Comparison of ENCODE assay signal across 22 cellular contexts in genomic region chr13:95462801-95463200, GRCh38.
"Had no signal": no experiment of that assay in that cellular context is flagged by ENCODE, and none has a peak within 500 bp of the region (broad histone marks: within the 10 kb centered on the region; RNA-seq: fewer than 3 reads in every experiment).

No MANE protein-coding gene starts in this region.

- H3K27me3 ChIP-seq: esophagus muscularis mucosa, foreskin keratinocyte, gastroesophageal sphincter, heart left ventricle, hepatocyte, sigmoid colon, testis, tibial artery, uterus had no signal

- ATAC-seq: foreskin keratinocyte; gastroesophageal sphincter; heart left ventricle; left ventricle myocardium superior; lower lobe of right lung; naive thymus-derived CD8-positive, alpha-beta T cell; right cardiac atrium; stimulated activated effector memory CD8-positive, alpha-beta T cell treated with anti-CD3 and anti-CD28 coated beads, Interleukin-12 subunit alpha, Interleukin-12 subunit beta, amount 100 ng/mL, for 72 hours had no signal

- H3K36me3 Mint-ChIP-seq: stimulated activated effector memory CD8-positive, alpha-beta T cell treated with anti-CD3 and anti-CD28 coated beads, Interleukin-12 subunit alpha, Interleukin-12 subunit beta, amount 100 ng/mL, for 72 hours; type B pancreatic cell had no signal

- H3K36me3 ChIP-seq: esophagus muscularis mucosa, gastroesophageal sphincter, heart left ventricle, lower lobe of right lung, prostate gland, sigmoid colon, tibial artery, uterus had no signal

- H3K4me2 ChIP-seq: hepatocyte had no signal

- H3K4me3 ChIP-seq: coronary artery, esophagus muscularis mucosa, gastroesophageal sphincter, heart left ventricle, hepatocyte, lower lobe of right lung, prostate gland, sigmoid colon, testis, tibial artery, uterus had no signal

- H3K9me3 ChIP-seq: lower lobe of right lung, prostate gland, testis, tibial artery, uterus had no signal

- DNase-seq: effector memory CD4-positive, alpha-beta T cell; heart left ventricle; left ventricle myocardium superior; lower lobe of right lung; naive thymus-derived CD8-positive, alpha-beta T cell; right cardiac atrium; sigmoid colon; stimulated activated CD4-positive, alpha-beta T cell treated with anti-CD3 and anti-CD28 coated beads, Interleukin-2, amount 100 ng/mL, for 24 hours; stimulated activated CD4-positive, alpha-beta T cell treated with anti-CD3 and anti-CD28 coated beads, Interleukin-4, amount 100 ng/mL, for 24 hours; stimulated activated naive CD4-positive, alpha-beta T cell treated with Interleukin-2 at 50 U/mL for 16 hours; substantia nigra; testis; tibial artery; uterus had no signal

- H3K27ac ChIP-seq: coronary artery, esophagus muscularis mucosa, foreskin keratinocyte, gastroesophageal sphincter, heart left ventricle, hepatocyte, lower lobe of right lung, prostate gland, sigmoid colon, testis, tibial artery, uterus had no signal

- H3K27me3 Mint-ChIP-seq: naive thymus-derived CD8-positive, alpha-beta T cell; type B pancreatic cell had no signal

- H3K4me3 Mint-ChIP-seq: naive thymus-derived CD8-positive, alpha-beta T cell; stimulated activated effector memory CD8-positive, alpha-beta T cell treated with anti-CD3 and anti-CD28 coated beads, Interleukin-12 subunit alpha, Interleukin-12 subunit beta, amount 100 ng/mL, for 72 hours; type B pancreatic cell had no signal

- H2AFZ ChIP-seq: hepatocyte had no signal

- H3K27ac Mint-ChIP-seq: naive thymus-derived CD8-positive, alpha-beta T cell; stimulated activated effector memory CD8-positive, alpha-beta T cell treated with anti-CD3 and anti-CD28 coated beads, Interleukin-12 subunit alpha, Interleukin-12 subunit beta, amount 100 ng/mL, for 72 hours; type B pancreatic cell had no signal

- H3K4me1 ChIP-seq: esophagus muscularis mucosa, foreskin keratinocyte, gastroesophageal sphincter, heart left ventricle, lower lobe of right lung, prostate gland, sigmoid colon, testis, tibial artery, uterus had no signal

- H3K4me1 Mint-ChIP-seq: stimulated activated effector memory CD8-positive, alpha-beta T cell treated with anti-CD3 and anti-CD28 coated beads, Interleukin-12 subunit alpha, Interleukin-12 subunit beta, amount 100 ng/mL, for 72 hours had no signal
